28 cellular contexts compared by ENCODE assay signal in genomic region chr15:72124218-72124617, GRCh38.
"Had no signal": no experiment of that assay in that cellular context is flagged by ENCODE, and none has a peak within 500 bp of the region (broad histone marks: within the 10 kb centered on the region; RNA-seq: fewer than 3 reads in every experiment).

No MANE protein-coding gene starts in this region.

- H3K9me3 ChIP-seq: left lung, lower lobe of right lung, pancreas, prostate gland, stomach, testis, thyroid gland, transverse colon, upper lobe of left lung had no signal

- ATAC-seq: left colon; left lung; lower lobe of right lung; naive thymus-derived CD8-positive, alpha-beta T cell; pancreas; right cardiac atrium; sciatic nerve; stimulated activated naive B cell treated with anti-CD40 and anti-IgM and Interleukin-4, amounts not matched to agents 10 μg/mL and 1 μg/mL and 100 μg/mL, for 72 hours; stimulated activated naive CD8-positive, alpha-beta T cell treated with anti-CD3 and anti-CD28 coated beads, Interleukin-15, Interleukin-2, amounts not matched to agents 100 U/mL and 50 U/mL, for 24 hours had no signal

- H3K4me3 ChIP-seq: hepatocyte, left lung, lower lobe of right lung, pancreas, prostate gland, skin epidermis, stomach, testis, thyroid gland, transverse colon, upper lobe of left lung had no signal

- H2AFZ ChIP-seq: hepatocyte had no signal

- H3K4me1 ChIP-seq: prostate gland, testis had no signal

- H3K27me3 ChIP-seq: hepatocyte, left lung, pancreas, stomach, testis, thyroid gland, transverse colon, upper lobe of left lung had no signal

- DNase-seq: left colon; left lung; lower lobe of right lung; mammary epithelial cell; mesenchymal stem cell; naive thymus-derived CD8-positive, alpha-beta T cell; nucleus accumbens; pancreas; posterior cingulate gyrus; retina; right cardiac atrium; stimulated activated CD4-positive, alpha-beta T cell treated with anti-CD3 and anti-CD28 coated beads, Interleukin-12 subunit alpha, Interleukin-12 subunit beta, amount 100 ng/mL, for 4 hours; stimulated activated CD4-positive, alpha-beta T cell treated with anti-CD3 and anti-CD28 coated beads, Interleukin-15, amount 100 ng/mL, for 24 hours; stimulated activated CD4-positive, alpha-beta T cell treated with anti-CD3 and anti-CD28 coated beads, Interleukin-2, amount 100 ng/mL, for 24 hours; stimulated activated CD4-positive, alpha-beta T cell treated with anti-CD3 and anti-CD28 coated beads, Interleukin-4, amount 100 ng/mL, for 1 hour; stimulated activated naive B cell treated with anti-CD40 and anti-IgM and Interleukin-4, amounts not matched to agents 10 μg/mL and 1 μg/mL and 100 μg/mL, for 72 hours; stimulated activated naive CD8-positive, alpha-beta T cell treated with anti-CD3 and anti-CD28 coated beads, Interleukin-15, Interleukin-2, amounts not matched to agents 100 U/mL and 50 U/mL, for 24 hours; stomach; testis; thyroid gland; transverse colon; upper lobe of left lung had no signal

- H3K27ac ChIP-seq: hepatocyte, left lung, lower lobe of right lung, pancreas, prostate gland, skin epidermis, stomach, testis, thyroid gland, transverse colon, upper lobe of left lung had no signal

- H3K4me2 ChIP-seq: hepatocyte had no signal

- H3K36me3 ChIP-seq: left lung, lower lobe of right lung, pancreas, prostate gland, stomach, thyroid gland, transverse colon, upper lobe of left lung had no signal

- FAIRE-seq: keratinocyte, urothelium cell line had no signal
